Comparison of ENCODE assay signal across 8 cellular contexts in genomic region chr18:30971338-30971956, GRCh38.
A peak's percentile ranks its signal among the peaks of the same experiment; 100 is the strongest.
DNase-seq lines count a peak whose midpoint lies in the region; ATAC-seq and TF ChIP-seq lines count a peak whose summit lies in the region.

No MANE protein-coding gene starts in this region.

- no peaks in the 10 kb centered on the region for H3K36me3 Mint-ChIP-seq in type B pancreatic cell
- H3K36me3 Mint-ChIP-seq in effector memory CD8-positive, alpha-beta T cell (ENCODE audit: insufficient read depth): no peaks in the 10 kb centered on the region

- H3K27me3 ChIP-seq in Karpas-422 (ENCODE audit: low read length): no peaks in the 10 kb centered on the region

- H3K36me3 ChIP-seq in Karpas-422 (ENCODE audit: insufficient read depth, low read length): no peaks in the 10 kb centered on the region

- peaks cover 21% of the 10 kb centered on the region for H3K4me1 ChIP-seq in Karpas-422 (ENCODE audit: low read length)

- peak; percentile 68 for ATAC-seq in GM19372 (IDR thresholded peaks at IDR 0.05; ENCODE audit: low read depth, unreplicated experiment)
- ATAC-seq in effector memory CD8-positive, alpha-beta T cell (replicated peaks): no peak

- H2AFZ ChIP-seq in Karpas-422 (ENCODE audit: low read length): no peak overlapping the region

- no peaks in the 10 kb centered on the region for H3K9me2 ChIP-seq in Karpas-422 (replicated peaks; ENCODE audit: insufficient read depth, low read length)

- no peak overlapping the region for H3K4me3 Mint-ChIP-seq in type B pancreatic cell
- no peak overlapping the region for H3K4me3 Mint-ChIP-seq in effector memory CD8-positive, alpha-beta T cell

- no peak overlapping the region for H3K27ac Mint-ChIP-seq in type B pancreatic cell
- H3K27ac Mint-ChIP-seq in effector memory CD8-positive, alpha-beta T cell: no peak overlapping the region

- H3K27ac ChIP-seq in Karpas-422 (ENCODE audit: low read length): no peak overlapping the region

- H3K9me3 Mint-ChIP-seq in type B pancreatic cell: no peaks in the 10 kb centered on the region
- peaks cover 0 to 2% of the 10 kb centered on the region in 2 donors for H3K9me3 Mint-ChIP-seq in effector memory CD8-positive, alpha-beta T cell

- no peak overlapping the region for H3K9ac ChIP-seq in Karpas-422 (ENCODE audit: low read length)

- TF ChIP-seq CTCF in type B pancreatic cell (conservative IDR thresholded peaks at IDR 0.05): peak; percentile 87

- H4K20me1 ChIP-seq in Karpas-422 (ENCODE audit: insufficient read depth, low read depth, low read length): no peaks in the 10 kb centered on the region

- DNase-seq in CD1c-positive myeloid dendritic cell (ENCODE audit: extremely low spot score) (peak; percentile 50), Karpas-422 (peak; percentile 84), SKM-1 (lab: John Stamatoyannopoulos, UW; ENCODE audit: unreplicated experiment) (peak; percentile 11), globus pallidus (ENCODE audit: low spot score) (peak; percentile 37), type B pancreatic cell (ENCODE audit: extremely low spot score, unreplicated experiment) (no peak), NCI-H524 treated with DMSO at 0.1 percent for 48 hours (lab: John Stamatoyannopoulos, UW) (no peak)
- no peak for DNase-seq in effector memory CD8-positive, alpha-beta T cell

- no peaks in the 10 kb centered on the region for H3K79me2 ChIP-seq in Karpas-422 (ENCODE audit: low read length)

- H3K4me2 ChIP-seq in Karpas-422 (ENCODE audit: low read depth, low read length, poor library complexity, severe bottlenecking): no peak overlapping the region

- H3K9me3 ChIP-seq in Karpas-422 (ENCODE audit: low read length): no peaks in the 10 kb centered on the region

- H3K4me1 Mint-ChIP-seq in type B pancreatic cell (ENCODE audit: unreplicated experiment): peaks cover 5% of the 10 kb centered on the region
- H3K4me1 Mint-ChIP-seq in effector memory CD8-positive, alpha-beta T cell (ENCODE audit: low read depth in 2 of 2): no peaks in the 10 kb centered on the region

- no peak overlapping the region for H3K4me3 ChIP-seq in Karpas-422 (ENCODE audit: low read length)

- H3K27me3 Mint-ChIP-seq in type B pancreatic cell: no peaks in the 10 kb centered on the region
- no peaks in the 10 kb centered on the region for H3K27me3 Mint-ChIP-seq in effector memory CD8-positive, alpha-beta T cell

Comparison
In these comparisons a context has a peak if more than half of its experiments do, and no peak if none do; other contexts are left out.
1. DNase-seq: peak in CD1c-positive myeloid dendritic cell (single experiment), Karpas-422 (single experiment), SKM-1 (single experiment) and globus pallidus (single experiment); none in type B pancreatic cell (single experiment), effector memory CD8-positive, alpha-beta T cell (0 of 3) and NCI-H524 treated with DMSO at 0.1 percent for 48 hours (single experiment).